ENCODE assay signal across 10 cellular contexts in the genomic region with DNA sequence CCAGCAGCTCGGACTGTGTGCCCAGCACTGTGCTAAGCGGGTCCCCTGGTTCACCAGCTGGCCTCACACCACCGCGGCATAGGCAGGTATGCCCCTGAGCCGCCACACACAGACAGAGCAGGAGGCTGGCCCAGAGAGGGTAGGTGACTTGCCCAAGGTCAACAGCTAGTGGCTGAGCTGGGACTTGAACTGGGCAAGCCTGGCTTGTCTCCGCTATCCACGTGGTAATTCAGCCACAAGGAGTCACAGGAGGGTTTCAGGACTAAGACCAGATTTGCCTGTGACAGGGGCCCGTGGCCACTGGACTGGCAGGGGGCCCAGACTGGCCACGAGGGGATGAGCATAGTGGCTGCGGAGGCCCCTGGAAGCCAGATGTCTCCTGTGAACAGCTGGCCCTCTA. TPM values are rescaled to one million over a fixed set of nuclear protein-coding genes. Genes with fewer than 3 reads are reported as not detected.
DNase-seq lines count a peak whose midpoint lies in the region; ATAC-seq and TF ChIP-seq lines count a peak whose summit lies in the region.
"Had no signal": no experiment of that assay in that cellular context is flagged by ENCODE, and none has a peak within 500 bp of the region (broad histone marks: within the 10 kb centered on the region; RNA-seq: fewer than 3 reads in every experiment).

No MANE protein-coding gene starts in this region.

- TF ChIP-seq CTCF in gastroesophageal sphincter (IDR thresholded peaks at IDR 0.05) (no peak), ovary (IDR thresholded peaks at IDR 0.05) (no peak), uterus (IDR thresholded peaks at IDR 0.05) (no peak), GM23338 (conservative IDR thresholded peaks at IDR 0.05; ENCODE audit: low read depth in 2 of 2) (no peak)

- H4K20me1 ChIP-seq in GM23338 (replicated peaks; ENCODE audit: insufficient read depth) = peaks cover 47% of the 10 kb centered on the region

- H3K27me3 Mint-ChIP-seq in GM23338 (ENCODE audit: insufficient read depth, low read depth, poor library complexity) (peaks cover 20% of the 10 kb centered on the region), immature natural killer cell (ENCODE audit: low read depth in 3 of 3) (peaks cover 2 to 3% (median 2%) of the 10 kb centered on the region in 3 donors)

- H3K4me3 Mint-ChIP-seq in GM23338 (no peak overlapping the region), immature natural killer cell (peak overlapping the region in 1 of 5 donors; percentile 36)

- no peak for ATAC-seq in Right ventricle myocardium inferior
- ATAC-seq in left cardiac atrium = no peak
- no peak for ATAC-seq in gastroesophageal sphincter
- ATAC-seq in GM23338 = no peak
- ATAC-seq: activated naive CD4-positive, alpha-beta T cell treated with anti-CD3 and anti-CD28 coated beads, Interleukin-2, amount 50 U/mL, for 72 hours had no signal

- H2AFZ ChIP-seq in GM23338 = no peak overlapping the region

- peak overlapping the region; percentile 91 to 99 (median 98) for H3K27ac ChIP-seq in gastroesophageal sphincter
- peak overlapping the region; percentile 72 to 99 for H3K27ac ChIP-seq in ovary
- H3K27ac ChIP-seq in uterus = peak overlapping the region; percentile 95 to 97
- no peak overlapping the region for H3K27ac ChIP-seq in GM23338 (ENCODE audit: low read depth)

- H3K27ac Mint-ChIP-seq in GM23338 = no peak overlapping the region
- no peak overlapping the region for H3K27ac Mint-ChIP-seq in immature natural killer cell

- no peaks in the 10 kb centered on the region for H3F3A ChIP-seq in GM23338 (replicated peaks; ENCODE audit: low read depth)

- no peaks in the 10 kb centered on the region for H3K9me2 ChIP-seq in GM23338 (ENCODE audit: insufficient read depth)

- peaks cover 99% of the 10 kb centered on the region for H3K79me2 ChIP-seq in GM23338 (replicated peaks; ENCODE audit: insufficient read depth)

- DNase-seq in Right ventricle myocardium inferior (ENCODE audit: missing footprints) (peak; percentile 66), left cardiac atrium (no peak), ovary (peak in 1 of 5 donors; percentile 62), uterus (peak in 1 of 2 donors; percentile 43), GM23338 (ENCODE audit: low spot score) (no peak), immature natural killer cell (no peak), iPS-NIHi7 (ENCODE audit: extremely low spot score) (no peak)
- DNase-seq: activated CD4-positive, alpha-beta T cell treated with anti-CD3 and anti-CD28 coated beads for 4 hours had no signal

- no peak overlapping the region for H3K4me3 ChIP-seq in gastroesophageal sphincter
- no peak overlapping the region for H3K4me3 ChIP-seq in ovary
- H3K4me3 ChIP-seq in uterus = no peak overlapping the region
- H3K4me3 ChIP-seq in GM23338 = no peak overlapping the region

- WGBS in gastroesophageal sphincter (ENCODE audit: low coverage in 1 of 2), 2 donors = 20% methylated on average over 1 of the region's 10 CpGs; no CpG with 5 or more reads in 1 of the 2 donors
- WGBS in ovary, 3 donors = 32 to 44% (median 43%) methylated on average over 10 of the region's 10 CpGs

- H3K36me3 ChIP-seq in gastroesophageal sphincter (no peaks in the 10 kb centered on the region), ovary (no peaks in the 10 kb centered on the region), uterus (no peaks in the 10 kb centered on the region), GM23338 (ENCODE audit: insufficient read depth) (no peaks in the 10 kb centered on the region)

- no peak overlapping the region for H3K4me2 ChIP-seq in GM23338

- no peak for TF ChIP-seq EP300 in gastroesophageal sphincter (IDR thresholded peaks at IDR 0.05)
- no peak for TF ChIP-seq EP300 in ovary (IDR thresholded peaks at IDR 0.05)

- H3K4me1 Mint-ChIP-seq in GM23338 (peaks cover 40% of the 10 kb centered on the region), immature natural killer cell (peaks cover 32 to 34% of the 10 kb centered on the region in 2 donors)

- H3K27me3 ChIP-seq in gastroesophageal sphincter (no peaks in the 10 kb centered on the region), ovary (no peaks in the 10 kb centered on the region), uterus (no peaks in the 10 kb centered on the region), GM23338 (ENCODE audit: insufficient read depth) (no peaks in the 10 kb centered on the region)

- H3K9me3 Mint-ChIP-seq in GM23338 = no peaks in the 10 kb centered on the region
- no peaks in the 10 kb centered on the region for H3K9me3 Mint-ChIP-seq in immature natural killer cell
- H3K9me3 Mint-ChIP-seq: activated naive CD4-positive, alpha-beta T cell treated with anti-CD3 and anti-CD28 coated beads, Interleukin-2, amount 50 U/mL, for 72 hours had no signal

- intact Hi-C loops in Right ventricle myocardium inferior (cut with DNase I) (loop anchor here (2.0 to 5.0 kb wide), 6 partner anchors 97 to 248 kb away; no protein-coding TSS in a partner anchor), left cardiac atrium (cut with DNase I) (loop anchor here (5.0 to 10.0 kb wide), 3 partner anchors 45 to 248 kb away; a partner anchor contains a TSS), ovary (cut with DNase I) (loop anchor here in 2 of 4 donors (5.0 to 10.0 kb wide), 2 partner anchors 33 to 45 kb away; a partner anchor contains a TSS), uterus (cut with DNase I; ENCODE audit: low total_unique reads) (no loop called here)

- no peak for TF ChIP-seq POLR2A in gastroesophageal sphincter (IDR thresholded peaks at IDR 0.05)
- TF ChIP-seq POLR2A in ovary (IDR thresholded peaks at IDR 0.05) = no peak
- no peak for TF ChIP-seq POLR2A in uterus (IDR thresholded peaks at IDR 0.05)

- H3K36me3 Mint-ChIP-seq in GM23338 (ENCODE audit: low read depth) (peaks cover 12% of the 10 kb centered on the region; the same call in 2 of the 3 replicates), immature natural killer cell (peaks cover 0 to 15% (median 3%) of the 10 kb centered on the region in 3 donors)
- H3K36me3 Mint-ChIP-seq: activated naive CD4-positive, alpha-beta T cell treated with anti-CD3 and anti-CD28 coated beads, Interleukin-2, amount 50 U/mL, for 72 hours had no signal

- H3K9me3 ChIP-seq in gastroesophageal sphincter (no peaks in the 10 kb centered on the region), ovary (no peaks in the 10 kb centered on the region), uterus (no peaks in the 10 kb centered on the region)

- peaks cover 3 to 97% (median 57%) of the 10 kb centered on the region in 3 donors for H3K4me1 ChIP-seq in gastroesophageal sphincter
- peaks cover 33% of the 10 kb centered on the region for H3K4me1 ChIP-seq in ovary (ENCODE audit: insufficient read depth)
- peaks cover 18 to 32% of the 10 kb centered on the region in 2 donors for H3K4me1 ChIP-seq in uterus
- H3K4me1 ChIP-seq in GM23338 (ENCODE audit: insufficient read depth) = peaks cover 7% of the 10 kb centered on the region; the same call in 1 of the 2 replicates

TF ChIP-seq in GM23338, 12 proteins besides CTCF, POLR2A, EP300 and RAD21 (continues in another document):
- no peak for TF ChIP-seq POLR2AphosphoS5 (IDR thresholded peaks at IDR 0.05; ENCODE audit: low read depth)
- TF ChIP-seq ZNF114 (CRISPR knock-in tag; IDR thresholded peaks at IDR 0.05) = no peak
- TF ChIP-seq, protein P1, sequence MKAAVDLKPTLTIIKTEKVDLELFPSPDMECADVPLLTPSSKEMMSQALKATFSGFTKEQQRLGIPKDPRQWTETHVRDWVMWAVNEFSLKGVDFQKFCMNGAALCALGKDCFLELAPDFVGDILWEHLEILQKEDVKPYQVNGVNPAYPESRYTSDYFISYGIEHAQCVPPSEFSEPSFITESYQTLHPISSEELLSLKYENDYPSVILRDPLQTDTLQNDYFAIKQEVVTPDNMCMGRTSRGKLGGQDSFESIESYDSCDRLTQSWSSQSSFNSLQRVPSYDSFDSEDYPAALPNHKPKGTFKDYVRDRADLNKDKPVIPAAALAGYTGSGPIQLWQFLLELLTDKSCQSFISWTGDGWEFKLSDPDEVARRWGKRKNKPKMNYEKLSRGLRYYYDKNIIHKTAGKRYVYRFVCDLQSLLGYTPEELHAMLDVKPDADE (IDR thresholded peaks at IDR 0.05) = no peak
- TF ChIP-seq ZNF331 (CRISPR knock-in tag; IDR thresholded peaks at IDR 0.05; ENCODE audit: low read depth) = no peak
- TF ChIP-seq JUNB (IDR thresholded peaks at IDR 0.05; ENCODE audit: unreplicated experiment) = no peak
- TF ChIP-seq, protein P2, sequence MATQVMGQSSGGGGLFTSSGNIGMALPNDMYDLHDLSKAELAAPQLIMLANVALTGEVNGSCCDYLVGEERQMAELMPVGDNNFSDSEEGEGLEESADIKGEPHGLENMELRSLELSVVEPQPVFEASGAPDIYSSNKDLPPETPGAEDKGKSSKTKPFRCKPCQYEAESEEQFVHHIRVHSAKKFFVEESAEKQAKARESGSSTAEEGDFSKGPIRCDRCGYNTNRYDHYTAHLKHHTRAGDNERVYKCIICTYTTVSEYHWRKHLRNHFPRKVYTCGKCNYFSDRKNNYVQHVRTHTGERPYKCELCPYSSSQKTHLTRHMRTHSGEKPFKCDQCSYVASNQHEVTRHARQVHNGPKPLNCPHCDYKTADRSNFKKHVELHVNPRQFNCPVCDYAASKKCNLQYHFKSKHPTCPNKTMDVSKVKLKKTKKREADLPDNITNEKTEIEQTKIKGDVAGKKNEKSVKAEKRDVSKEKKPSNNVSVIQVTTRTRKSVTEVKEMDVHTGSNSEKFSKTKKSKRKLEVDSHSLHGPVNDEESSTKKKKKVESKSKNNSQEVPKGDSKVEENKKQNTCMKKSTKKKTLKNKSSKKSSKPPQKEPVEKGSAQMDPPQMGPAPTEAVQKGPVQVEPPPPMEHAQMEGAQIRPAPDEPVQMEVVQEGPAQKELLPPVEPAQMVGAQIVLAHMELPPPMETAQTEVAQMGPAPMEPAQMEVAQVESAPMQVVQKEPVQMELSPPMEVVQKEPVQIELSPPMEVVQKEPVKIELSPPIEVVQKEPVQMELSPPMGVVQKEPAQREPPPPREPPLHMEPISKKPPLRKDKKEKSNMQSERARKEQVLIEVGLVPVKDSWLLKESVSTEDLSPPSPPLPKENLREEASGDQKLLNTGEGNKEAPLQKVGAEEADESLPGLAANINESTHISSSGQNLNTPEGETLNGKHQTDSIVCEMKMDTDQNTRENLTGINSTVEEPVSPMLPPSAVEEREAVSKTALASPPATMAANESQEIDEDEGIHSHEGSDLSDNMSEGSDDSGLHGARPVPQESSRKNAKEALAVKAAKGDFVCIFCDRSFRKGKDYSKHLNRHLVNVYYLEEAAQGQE (IDR thresholded peaks at IDR 0.05; ENCODE audit: unreplicated experiment) = no peak
- TF ChIP-seq CREB1 (CRISPR knock-in tag; IDR thresholded peaks at IDR 0.05; ENCODE audit: low read depth) = no peak

RNA-seq across cellular contexts. Expression of a gene that starts 47.7 kb away (rescaled TPM):
- total RNA-seq in Right ventricle myocardium inferior (134 TPM), left cardiac atrium (100 to 1,000 TPM; 117 to 154 TPM), gastroesophageal sphincter (100 to 1,000 TPM in 2 of 4 donors, 10 to 100 TPM in 2; 67.2 to 148 (median 105) TPM), ovary (100 to 1,000 TPM in 6 of 7 donors, 10 to 100 TPM in 1; 89.5 to 376 (median 270) TPM), uterus (100 to 1,000 TPM in 2 of 4 donors, 10 to 100 TPM in 2; 65.1 to 436 (median 102) TPM)
- polyA plus RNA-seq in ovary (100 to 1,000 TPM in 1 of 2 donors, 10 to 100 TPM in 1; 18.2 to 107 TPM), GM23338 (2016; fragmentation: Nextera tagmentation; extraction: Ambion mirVana) (69.6 and 76.5 TPM in 2 replicates), immature natural killer cell (10 to 100 TPM in 1 of 3 donors, 1 to 10 TPM in 2; 1.6 to 10.2 (median 2.1) TPM)
- total RNA-seq in GM23338 (2014; rRNA removed; shearing (Covaris generic)) = 180 and 190 TPM in 2 replicates
